ENCODE assay signal across 1 cellular context in genomic region chr19:52626915-52627314, GRCh38.
TF ChIP-seq lines count a peak whose summit lies in the region.

No MANE protein-coding gene starts in this region.

TF ChIP-seq in K562, 482 proteins besides CTCF, POLR2A, EP300 and RAD21:
- TF ChIP-seq ARID1B (IDR thresholded peaks at IDR 0.05) (peak; percentile 62), SOX6 (IDR thresholded peaks at IDR 0.05) (peak; percentile 44; the same call in 1 of the 2 replicates), DPF2 (IDR thresholded peaks at IDR 0.05) (0 out of 2 replicates have a peak, but pooled peaks have one; percentile 31), ZBED1 (IDR thresholded peaks at IDR 0.05) (no peak), CUX1 (CRISPR knock-in tag; IDR thresholded peaks at IDR 0.05) (peak; percentile 36; the same call in 1 of the 2 replicates), CBFA2T3 (IDR thresholded peaks at IDR 0.05) (peak; percentile 77), MTA2 (IDR thresholded peaks at IDR 0.05; ENCODE audit: low read depth) (0 out of 2 replicates have a peak, but pooled peaks have one; percentile 21), TRIM24 (IDR thresholded peaks at IDR 0.05) (0 out of 4 replicates have a peak, but pooled peaks of 1 of the 2 experiments have one; percentile 30), TCF3 (CRISPR knock-in tag; IDR thresholded peaks at IDR 0.05) (peak; percentile 72), TAL1 (IDR thresholded peaks at IDR 0.05) (peak; percentile 46; the same call in 1 of the 2 replicates), CBFA2T2 (conservative IDR thresholded peaks at IDR 0.05) (peak; percentile 55), HOXB6 (CRISPR knock-in tag; IDR thresholded peaks at IDR 0.05; ENCODE audit: borderline replicate concordance) (no peak), CXXC5 (CRISPR knock-in tag; IDR thresholded peaks at IDR 0.05) (peak; percentile 10; the same call in 1 of the 2 replicates), ZNF274 (IDR thresholded peaks at IDR 0.05; ENCODE audit: borderline replicate concordance, low read depth, low read length) (no peak), NCOR1 (IDR thresholded peaks at IDR 0.05) (peak; percentile 20; the same call in 1 of the 2 replicates)
